In genomic region chr3:15428539-15428938, GRCh38 we compare ENCODE assay signal across 8 cellular contexts. TPM values are rescaled to one million over a fixed set of nuclear protein-coding genes. Genes with fewer than 3 reads are reported as not detected.
DNase-seq lines count a peak whose midpoint lies in the region; ATAC-seq and TF ChIP-seq lines count a peak whose summit lies in the region.

No MANE protein-coding gene starts in this region.

- H3K4me3 ChIP-seq in Caco-2 (ENCODE audit: low read depth, low read length), result peak overlapping the region; percentile 93
- H3K4me3 ChIP-seq in MG63, result peak overlapping the region; percentile 89
- peak overlapping the region in 3 of 4 donors; percentile 83 to 96 (median 90) for H3K4me3 ChIP-seq in adrenal gland

- peaks cover 21% of the 10 kb centered on the region for H3K36me3 Mint-ChIP-seq in Caco-2 (ENCODE audit: insufficient read depth, unreplicated experiment)
- H3K36me3 Mint-ChIP-seq in stimulated activated naive CD8-positive, alpha-beta T cell treated with anti-CD3 and anti-CD28 coated beads, Interleukin-15, Interleukin-2, amounts not matched to agents 100 ng/mL and 50 ng/mL, for 24 hours (ENCODE audit: low read depth), result peaks cover 58% of the 10 kb centered on the region

- TF ChIP-seq CTCF in Caco-2 (IDR thresholded peaks at IDR 0.05; ENCODE audit: insufficient read depth in 1 of 2, low read depth in 1 of 2, low read length in 1 of 2, severe bottlenecking in 1 of 2, unreplicated experiment in 1 of 2) (no peak), adrenal gland (IDR thresholded peaks at IDR 0.05) (no peak)

- no peaks in the 10 kb centered on the region for H3K9me3 ChIP-seq in Caco-2
- no peaks in the 10 kb centered on the region for H3K9me3 ChIP-seq in MG63
- H3K9me3 ChIP-seq in adrenal gland (replicated peaks in 1 of 3), result no peaks in the 10 kb centered on the region

- ATAC-seq in GM21447 (IDR thresholded peaks at IDR 0.05; ENCODE audit: unreplicated experiment) (no peak), GM19324 (IDR thresholded peaks at IDR 0.05; ENCODE audit: low FRiP score, unreplicated experiment) (no peak)

- no peaks in the 10 kb centered on the region for H3K27me3 Mint-ChIP-seq in Caco-2 (ENCODE audit: insufficient read depth, unreplicated experiment)
- H3K27me3 Mint-ChIP-seq in stimulated activated naive CD8-positive, alpha-beta T cell treated with anti-CD3 and anti-CD28 coated beads, Interleukin-15, Interleukin-2, amounts not matched to agents 100 ng/mL and 50 ng/mL, for 24 hours, result no peaks in the 10 kb centered on the region

- H3K27ac Mint-ChIP-seq in Caco-2 (ENCODE audit: unreplicated experiment), result peak overlapping the region; percentile 92
- peak overlapping the region; percentile 97 for H3K27ac Mint-ChIP-seq in stimulated activated naive CD8-positive, alpha-beta T cell treated with anti-CD3 and anti-CD28 coated beads, Interleukin-15, Interleukin-2, amounts not matched to agents 100 ng/mL and 50 ng/mL, for 24 hours

- H3K4me3 Mint-ChIP-seq in Caco-2 (ENCODE audit: unreplicated experiment), result peak overlapping the region; percentile 94
- H3K4me3 Mint-ChIP-seq in stimulated activated naive CD8-positive, alpha-beta T cell treated with anti-CD3 and anti-CD28 coated beads, Interleukin-15, Interleukin-2, amounts not matched to agents 100 ng/mL and 50 ng/mL, for 24 hours, result peak overlapping the region; percentile 97

- CTCF ChIA-PET in Caco-2 (lab: Charles Lee), result no interaction called here

- H3K4me1 ChIP-seq in Caco-2 (no peaks in the 10 kb centered on the region), adrenal gland (replicated peaks in 1 of 2) (peaks cover 8 to 39% of the 10 kb centered on the region in 2 donors)

- no peaks in the 10 kb centered on the region for H3K9me3 Mint-ChIP-seq in Caco-2 (ENCODE audit: unreplicated experiment)
- H3K9me3 Mint-ChIP-seq in stimulated activated naive CD8-positive, alpha-beta T cell treated with anti-CD3 and anti-CD28 coated beads, Interleukin-15, Interleukin-2, amounts not matched to agents 100 ng/mL and 50 ng/mL, for 24 hours, result peaks cover 6% of the 10 kb centered on the region

- 13 to 19% (median 16%) methylated on average over 9 of the region's 9 CpGs for WGBS in adrenal gland, 4 donors

- no peaks in the 10 kb centered on the region for H3K36me3 ChIP-seq in Caco-2 (ENCODE audit: control insufficient read depth, insufficient read depth, low read length)
- H3K36me3 ChIP-seq in MG63, result peaks cover 14% of the 10 kb centered on the region
- peaks cover 0 to 31% of the 10 kb centered on the region in 2 donors for H3K36me3 ChIP-seq in adrenal gland (replicated peaks in 1 of 2)

- intact Hi-C loops in Caco-2 (cut with micrococcal nuclease; ENCODE audit: unreplicated experiment), result loop anchor here (1.0 kb wide), 1 partner anchor 8 kb away; no protein-coding TSS in a partner anchor
- intact Hi-C loops in adrenal gland (cut with DNase I), result no loop called here

- BruUV-seq in Caco-2 (replicated peaks; lab: Mats Ljungman, UMichigan), result TSS peak; percentile 42

- no peaks in the 10 kb centered on the region for H3K27me3 ChIP-seq in Caco-2 (replicated peaks; ENCODE audit: control insufficient read depth, insufficient read depth, low read length)
- H3K27me3 ChIP-seq in MG63, result no peaks in the 10 kb centered on the region
- no peaks in the 10 kb centered on the region for H3K27me3 ChIP-seq in adrenal gland

- no peak for TF ChIP-seq POLR2A in adrenal gland (IDR thresholded peaks at IDR 0.05)

- H3K4me1 Mint-ChIP-seq in Caco-2 (ENCODE audit: low read depth, unreplicated experiment), result no peaks in the 10 kb centered on the region
- H3K4me1 Mint-ChIP-seq in stimulated activated naive CD8-positive, alpha-beta T cell treated with anti-CD3 and anti-CD28 coated beads, Interleukin-15, Interleukin-2, amounts not matched to agents 100 ng/mL and 50 ng/mL, for 24 hours (ENCODE audit: low read depth), result peaks cover 49% of the 10 kb centered on the region

- no peak overlapping the region for H3K27ac ChIP-seq in adrenal gland

- POLR2A ChIA-PET in Caco-2 (lab: Charles Lee), result no interaction called here

- no peak for DNase-seq in Caco-2
- DNase-seq in MG63, result peak; percentile 33
- peak in 2 of 7 donors; percentile 12 to 26 for DNase-seq in adrenal gland
- peak; percentile 43 for DNase-seq in kidney glomerular epithelial cell (lab: John Stamatoyannopoulos, UW)
- DNase-seq in T1000 (lab: John Stamatoyannopoulos, UW), result no peak

RNA-seq across cellular contexts. Expression of gene EAF1, which starts 1.1 kb away (rescaled TPM):
- total RNA-seq in Caco-2 (2022) (33.0 and 33.5 TPM in 2 replicates), adrenal gland (10 to 100 TPM; 11.8 to 30.6 (median 20.7) TPM)
- total RNA-seq in MG63 (2014; rRNA removed; shearing (Covaris generic); ENCODE audit: low replicate concordance), result 5.6 and 9.9 TPM in 2 replicates
- polyA plus RNA-seq in adrenal gland, result 10 to 100 TPM in 1 of 3 donors, 1 to 10 TPM in 2; 2.6 to 22.5 (median 4.6) TPM

RNA-seq across cellular contexts. Expression of gene METTL6, which starts 1.2 kb away (rescaled TPM):
- total RNA-seq in Caco-2 (2022) (18.5 and 18.9 TPM in 2 replicates), adrenal gland (10 to 100 TPM in 6 of 8 donors, 1 to 10 TPM in 2; 6.8 to 34.2 (median 13.1) TPM)
- total RNA-seq in MG63 (2014; rRNA removed; shearing (Covaris generic); ENCODE audit: low replicate concordance), result 13.7 and 20.7 TPM in 2 replicates
- 10 to 100 TPM in 1 of 3 donors, 1 to 10 TPM in 2; 6.2 to 16.9 (median 8.4) TPM for polyA plus RNA-seq in adrenal gland

Comparison
In these comparisons a context has a peak if more than half of its experiments do, and no peak if none do; other contexts are left out.
1. DNase-seq: peak in MG63 (single experiment) and kidney glomerular epithelial cell (single experiment); none in Caco-2 (0 of 2) and T1000 (single experiment).
2. Peak in every context shown above with its lines, with median percentiles within 50 percentile points of each other: H3K4me3 ChIP-seq.